ENCODE assay signal across 25 cellular contexts in genomic region chr12:20429876-20430275, GRCh38.
"Had no signal": no experiment of that assay in that cellular context is flagged by ENCODE, and none has a peak within 500 bp of the region (broad histone marks: within the 10 kb centered on the region; RNA-seq: fewer than 3 reads in every experiment).

No MANE protein-coding gene starts in this region.

- H3K27me3 Mint-ChIP-seq: activated CD4-positive, alpha-beta T cell treated with anti-CD3 and anti-CD28 coated beads for 36 hours; T-cell had no signal

- H3K4me1 Mint-ChIP-seq: activated CD4-positive, alpha-beta T cell treated with anti-CD3 and anti-CD28 coated beads for 36 hours; naive thymus-derived CD8-positive, alpha-beta T cell; neural crest cell; T-cell had no signal

- H3K9me3 Mint-ChIP-seq: naive thymus-derived CD8-positive, alpha-beta T cell; neural crest cell; T-cell; T-helper 2 cell treated with Interferon-gamma antibody and Interleukin-4, amounts not matched to agents 5 μg/mL and 100 μg/mL, for 36 hours had no signal

- ATAC-seq: activated CD4-positive, alpha-beta T cell treated with anti-CD3 and anti-CD28 coated beads for 36 hours; body of pancreas; esophagus mucosa; left colon; naive thymus-derived CD8-positive, alpha-beta T cell; right lobe of liver; T-cell had no signal

- H3K36me3 ChIP-seq: adrenal gland, right lobe of liver had no signal

- H3K27ac Mint-ChIP-seq: activated CD4-positive, alpha-beta T cell treated with anti-CD3 and anti-CD28 coated beads for 36 hours; activated naive CD8-positive, alpha-beta T cell; naive thymus-derived CD8-positive, alpha-beta T cell; T-cell; T-helper 2 cell treated with Interferon-gamma antibody and Interleukin-4, amounts not matched to agents 5 μg/mL and 100 μg/mL, for 36 hours had no signal

- H3K4me3 ChIP-seq: adrenal gland, body of pancreas, right lobe of liver had no signal

- H3K4me3 Mint-ChIP-seq: activated CD4-positive, alpha-beta T cell treated with anti-CD3 and anti-CD28 coated beads for 36 hours; activated naive CD8-positive, alpha-beta T cell; naive thymus-derived CD8-positive, alpha-beta T cell; neural crest cell; T-cell; T-helper 2 cell treated with Interferon-gamma antibody and Interleukin-4, amounts not matched to agents 5 μg/mL and 100 μg/mL, for 36 hours had no signal

- H3K27ac ChIP-seq: adrenal gland, body of pancreas, right lobe of liver had no signal

- H3K9me3 ChIP-seq: adrenal gland, body of pancreas, right lobe of liver had no signal

- DNase-seq: activated CD4-positive, alpha-beta T cell treated with anti-CD3 and anti-CD28 coated beads for 36 hours; activated CD4-positive, CD25-positive, alpha-beta regulatory T cell; activated CD8-positive, alpha-beta memory T cell treated with anti-CD3 and anti-CD28 coated beads for 24 hours; activated effector memory CD4-positive, alpha-beta T cell treated with Interleukin-2 at 50 U/mL for 16 hours; activated naive CD4-positive, alpha-beta T cell treated with Interleukin-2 at 50 U/mL for 16 hours; adrenal gland; aorta; body of pancreas; foreskin melanocyte; kidney; left colon; midbrain; naive thymus-derived CD8-positive, alpha-beta T cell; nucleus accumbens; posterior cingulate gyrus; right lobe of liver; stimulated activated CD4-positive, alpha-beta T cell treated with anti-CD3 and anti-CD28 coated beads, Interleukin-2, amount 100 ng/mL, for 48 hours; stimulated activated naive CD4-positive, alpha-beta T cell treated with Interleukin-2 at 50 U/mL for 16 hours; T-cell; trophoblast cell had no signal

- H3K4me1 ChIP-seq: adrenal gland, right lobe of liver had no signal

- H3K27me3 ChIP-seq: adrenal gland, body of pancreas, right lobe of liver had no signal

- H3K36me3 Mint-ChIP-seq: activated naive CD8-positive, alpha-beta T cell; naive thymus-derived CD8-positive, alpha-beta T cell; T-cell had no signal

- FAIRE-seq: kidney, urothelium cell line had no signal
